In the genomic region with DNA sequence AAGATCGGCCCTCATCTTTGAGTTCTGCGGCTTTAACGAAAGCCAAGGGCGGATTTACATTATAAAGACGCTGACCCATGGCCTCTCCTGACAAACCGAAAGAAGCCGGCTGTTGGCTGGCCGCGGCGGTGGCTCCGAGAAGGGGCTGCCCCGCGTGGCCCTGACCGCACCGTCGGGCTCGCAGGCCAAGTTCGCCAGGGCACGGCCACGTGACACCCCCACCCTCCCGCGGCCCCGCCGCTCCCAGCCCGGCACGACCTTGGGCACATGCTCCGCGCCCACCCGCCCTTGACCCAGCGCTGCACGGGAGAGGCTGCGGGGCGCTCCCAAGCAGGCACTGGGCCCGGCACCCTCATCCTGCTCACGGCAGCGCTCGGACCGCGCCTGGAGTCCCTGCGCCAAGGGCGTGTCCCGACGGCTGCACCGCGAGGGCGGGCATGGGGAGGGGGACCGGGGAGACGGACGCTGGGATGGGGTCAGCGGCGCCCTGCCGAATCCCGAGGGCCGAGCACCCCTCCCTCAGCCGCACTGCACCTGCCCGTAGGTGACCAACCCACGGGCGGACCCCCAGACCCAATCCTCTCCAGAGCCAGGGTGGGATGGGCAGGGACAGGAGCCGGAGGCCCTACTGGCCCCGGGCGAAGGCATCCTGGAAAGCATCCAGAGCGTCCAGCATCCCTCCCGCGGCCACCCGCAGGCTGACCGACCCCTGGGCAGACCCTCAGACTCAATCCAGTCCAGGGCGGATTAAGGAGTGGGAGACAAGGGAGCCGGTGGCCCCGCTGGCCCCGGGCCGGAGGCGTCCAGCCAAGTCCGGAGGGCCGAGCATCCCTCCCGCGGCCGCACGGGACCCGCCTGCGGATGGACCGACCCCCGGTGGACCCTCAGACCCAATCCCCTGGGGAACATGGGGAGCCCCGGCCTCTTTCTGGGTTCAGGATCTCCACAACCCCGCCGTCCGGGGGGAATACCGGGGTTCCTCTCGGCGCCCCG, we compare ENCODE assay signal across 7 cellular contexts. TPM values are rescaled to one million over a fixed set of nuclear protein-coding genes. Genes with fewer than 3 reads are reported as not detected.
DNase-seq lines count a peak whose midpoint lies in the region; ATAC-seq, FAIRE-seq and TF ChIP-seq lines count a peak whose summit lies in the region.

No MANE protein-coding gene starts in this region.

- peaks cover 3% of the 10 kb centered on the region for H4K20me1 ChIP-seq in osteoblast (ENCODE audit: insufficient read depth, low read length)

- H3K27ac ChIP-seq in osteoblast (ENCODE audit: low read depth, low read length): peak overlapping the region; percentile 85

- peaks cover 6% of the 10 kb centered on the region for H3K4me1 Mint-ChIP-seq in activated T-helper 17 cell treated with anti-CD3 and anti-CD28 coated beads, Interleukin-2, amount 50 U/mL, for 72 hours

- no peak for FAIRE-seq in RCC 7860 (lab: Jason Lieb, UNC)

- H3K4me2 ChIP-seq in osteoblast (ENCODE audit: insufficient read depth, low read length): peak overlapping the region; percentile 90

- H3K9me3 Mint-ChIP-seq in activated T-helper 17 cell treated with anti-CD3 and anti-CD28 coated beads, Interleukin-2, amount 50 U/mL, for 72 hours: no peaks in the 10 kb centered on the region

- no peaks in the 10 kb centered on the region for H3K36me3 ChIP-seq in osteoblast (ENCODE audit: insufficient read depth, low read length)

- peaks cover 42% of the 10 kb centered on the region for H3K4me1 ChIP-seq in osteoblast (ENCODE audit: insufficient read depth, low read length)

- no peak overlapping the region for H3K27ac Mint-ChIP-seq in activated T-helper 17 cell treated with anti-CD3 and anti-CD28 coated beads, Interleukin-2, amount 50 U/mL, for 72 hours

- ATAC-seq in activated T-helper 17 cell treated with anti-CD3 and anti-CD28 coated beads, Interleukin-2, amount 50 U/mL, for 72 hours (replicated peaks): no peak

- H3K36me3 Mint-ChIP-seq in activated T-helper 17 cell treated with anti-CD3 and anti-CD28 coated beads, Interleukin-2, amount 50 U/mL, for 72 hours (ENCODE audit: low read depth): no peaks in the 10 kb centered on the region

- H3K9me3 ChIP-seq in osteoblast (ENCODE audit: low read depth, low read length): no peaks in the 10 kb centered on the region

- peaks cover 34% of the 10 kb centered on the region for H3K79me2 ChIP-seq in osteoblast (ENCODE audit: insufficient read depth, low read length)

- peak overlapping the region; percentile 62 for H2AFZ ChIP-seq in osteoblast (ENCODE audit: low read length)

- DNase-seq in GM03348 (ENCODE audit: low spot score) (peak; percentile 76), LoVo (ENCODE audit: low spot score) (peak; percentile 57), globus pallidus (ENCODE audit: low spot score) (peak; percentile 29), osteoblast (ENCODE audit: insufficient read length, low spot score, missing footprints) (peak; percentile 92), RCC 7860 (ENCODE audit: low spot score) (no peak), NCI-H1694 treated with DMSO at 0.1 percent for 48 hours (lab: John Stamatoyannopoulos, UW) (no peak)

- peak overlapping the region; percentile 91 for H3K4me3 ChIP-seq in osteoblast (ENCODE audit: insufficient read depth, low read length)

- no peaks in the 10 kb centered on the region for H3K27me3 ChIP-seq in osteoblast (ENCODE audit: insufficient read depth, low read length)

- H3K4me3 Mint-ChIP-seq in activated T-helper 17 cell treated with anti-CD3 and anti-CD28 coated beads, Interleukin-2, amount 50 U/mL, for 72 hours: peak overlapping the region; percentile 83

- H3K27me3 Mint-ChIP-seq in activated T-helper 17 cell treated with anti-CD3 and anti-CD28 coated beads, Interleukin-2, amount 50 U/mL, for 72 hours: no peaks in the 10 kb centered on the region

- no peak for TF ChIP-seq CTCF in osteoblast (IDR thresholded peaks at IDR 0.05; ENCODE audit: extremely low read depth, low read depth, low read length)

RNA-seq across cellular contexts. Expression of a gene that starts 0.8 kb away (rescaled TPM):
- 10 to 100 TPM; 12.9 to 45.0 TPM for total RNA-seq in activated T-helper 17 cell treated with anti-CD3 and anti-CD28 coated beads, Interleukin-2, amount 50 U/mL, for 72 hours
- 29.3 and 30.4 TPM in 2 replicates for total RNA-seq in osteoblast

Comparison
In these comparisons a context has a peak if more than half of its experiments do, and no peak if none do; other contexts are left out.
1. DNase-seq: peak in GM03348 (single experiment), LoVo (single experiment), globus pallidus (single experiment) and osteoblast (single experiment); none in RCC 7860 (single experiment) and NCI-H1694 treated with DMSO at 0.1 percent for 48 hours (single experiment).